12 cellular contexts compared by ENCODE assay signal in the genomic region with DNA sequence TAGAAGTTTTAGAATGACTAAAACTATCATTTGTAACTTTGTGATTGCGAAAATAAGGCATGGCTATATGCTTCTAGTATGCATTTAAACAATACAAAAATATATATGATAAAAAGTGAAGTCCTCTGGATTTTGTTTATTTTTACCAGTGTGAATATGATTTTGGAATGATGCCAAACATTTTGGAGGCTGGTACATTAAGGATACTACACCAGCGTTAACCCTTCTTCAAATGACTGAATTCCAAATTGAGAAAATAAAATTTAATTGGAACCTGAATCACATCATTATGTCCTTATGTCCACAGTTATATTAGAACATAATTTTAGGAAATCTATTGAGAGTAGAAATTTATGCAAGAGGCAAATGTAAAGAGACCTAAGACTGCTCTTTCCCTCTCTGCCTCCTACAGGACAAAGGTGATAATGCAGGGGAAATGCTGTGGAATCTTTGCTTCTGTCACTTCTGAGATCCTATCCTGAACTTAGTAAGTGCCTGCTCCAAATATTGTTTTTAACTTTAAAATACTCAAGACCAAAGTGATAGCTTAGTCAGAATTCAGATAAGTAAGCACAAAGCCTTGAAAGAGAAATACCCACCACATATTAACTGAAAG.
DNase-seq lines count a peak whose midpoint lies in the region; ATAC-seq, FAIRE-seq and TF ChIP-seq lines count a peak whose summit lies in the region.
"Had no signal": no experiment of that assay in that cellular context is flagged by ENCODE, and none has a peak within 500 bp of the region (broad histone marks: within the 10 kb centered on the region; RNA-seq: fewer than 3 reads in every experiment).

No MANE protein-coding gene starts in this region.

- peak; percentile 57 for TF ChIP-seq CTCF in DND-41 (IDR thresholded peaks at IDR 0.05; ENCODE audit: borderline replicate concordance, extremely low read depth, low read length, poor library complexity, severe bottlenecking)

- H3K27me3 ChIP-seq in DND-41 (ENCODE audit: insufficient read depth, low read length, poor library complexity): no peaks in the 10 kb centered on the region

- no peaks in the 10 kb centered on the region for H3K9me3 ChIP-seq in DND-41 (ENCODE audit: insufficient read depth, low read length, severe bottlenecking)

- H3K27ac ChIP-seq in DND-41 (ENCODE audit: low read length): no peak overlapping the region

- no peaks in the 10 kb centered on the region for H3K36me3 ChIP-seq in DND-41 (ENCODE audit: insufficient read depth, low read length)

- ATAC-seq in DND-41 (ENCODE audit: insufficient read depth, low read depth) (no peak), HG02798 (IDR thresholded peaks at IDR 0.05; ENCODE audit: poor library complexity, unreplicated experiment) (no peak), GM19395 (IDR thresholded peaks at IDR 0.05; ENCODE audit: unreplicated experiment) (no peak)
- ATAC-seq: activated CD4-positive, CD25-positive, alpha-beta regulatory T cell treated with anti-CD3 and anti-CD28 coated beads, Interleukin-2, amount 50 U/mL, for 24 hours; right cardiac atrium had no signal

- H2AFZ ChIP-seq in DND-41 (ENCODE audit: low read depth, low read length): no peak overlapping the region

- H3K4me1 ChIP-seq in DND-41 (ENCODE audit: insufficient read depth, low read length): no peaks in the 10 kb centered on the region

- H3K9ac ChIP-seq in DND-41 (ENCODE audit: low read depth, low read length): no peak overlapping the region

- peak; percentile 52 for FAIRE-seq in TTC549 (lab: Jason Lieb, UNC)

- H3K79me2 ChIP-seq in DND-41 (ENCODE audit: insufficient read depth, low read length): no peaks in the 10 kb centered on the region

- H3K4me2 ChIP-seq in DND-41 (ENCODE audit: insufficient read depth, low read length): no peak overlapping the region

- no peaks in the 10 kb centered on the region for H4K20me1 ChIP-seq in DND-41 (ENCODE audit: insufficient read depth, low read length)

- DNase-seq in DND-41 (peak; percentile 5), HT-29 (ENCODE audit: low spot score) (peak; percentile 81), iris pigment epithelial cell (ENCODE audit: low read depth) (peak; percentile 26), HCEC 1CT (no peak), ureter (ENCODE audit: low spot score) (no peak)
- DNase-seq: islet precursor cell, NCI-H2081 treated with DMSO at 0.1 percent for 48 hours, right cardiac atrium had no signal

- no peak overlapping the region for H3K4me3 ChIP-seq in DND-41 (ENCODE audit: low read depth in 1 of 2, low read length in 2 of 2)

Comparison
In these comparisons a context has a peak if more than half of its experiments do, and no peak if none do; other contexts are left out.
1. DNase-seq: peak in DND-41 (single experiment), HT-29 (single experiment) and iris pigment epithelial cell (single experiment); none in HCEC 1CT (single experiment) and ureter (single experiment).